1 cellular context compared by ENCODE assay signal in the genomic region with DNA sequence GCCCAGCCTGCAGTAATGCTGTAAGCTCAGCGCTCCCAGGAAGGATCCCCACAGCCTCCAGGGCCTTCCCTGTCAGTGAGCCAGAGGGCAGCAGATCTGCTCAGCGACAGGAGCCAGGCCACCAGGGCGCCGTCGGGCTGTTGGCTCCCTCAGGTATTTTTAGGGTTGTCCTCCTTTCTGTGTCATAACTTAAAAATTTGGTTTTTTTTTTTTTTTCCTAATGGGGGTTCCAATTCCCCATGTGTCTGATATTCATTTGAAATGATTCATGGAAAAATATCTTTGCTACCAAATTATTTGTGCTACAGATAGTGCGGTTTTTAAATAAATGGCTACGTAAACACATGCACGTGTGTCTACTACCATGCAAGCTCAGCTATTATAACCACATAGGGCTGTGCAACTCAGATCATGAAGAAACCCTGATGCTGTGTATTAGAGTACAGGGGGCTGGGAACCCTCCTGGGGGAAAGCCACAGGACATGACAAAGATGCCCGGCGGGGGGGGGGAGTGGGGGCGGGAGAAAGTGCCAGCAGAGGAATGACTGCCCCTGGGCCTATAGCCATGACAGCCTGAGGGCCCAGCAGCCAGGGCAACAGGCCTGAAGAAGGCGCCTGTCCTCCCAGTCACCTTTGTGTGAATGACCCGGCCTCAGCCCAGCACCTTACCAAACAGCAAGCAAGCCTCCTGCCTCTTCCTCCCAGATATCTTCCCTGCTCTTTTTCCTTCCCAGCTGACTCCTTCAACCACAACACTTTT.
TF ChIP-seq lines count a peak whose summit lies in the region.

No MANE protein-coding gene starts in this region.

TF ChIP-seq in IMR-90, 13 proteins besides CTCF, POLR2A, EP300 and RAD21:
- TF ChIP-seq MAFK (IDR thresholded peaks at IDR 0.05; ENCODE audit: low read depth, low read length) (peak; percentile 41; the same call in 1 of the 2 replicates), BHLHE40 (IDR thresholded peaks at IDR 0.05; ENCODE audit: low read depth, low read length) (peak; percentile 86), NFE2L2 (IDR thresholded peaks at IDR 0.05; ENCODE audit: low read depth, low read length) (no peak)
